In genomic region chr7:106064836-106065559, GRCh38 we compare ENCODE assay signal across 8 cellular contexts. TPM values are rescaled to one million over a fixed set of nuclear protein-coding genes. Genes with fewer than 3 reads are reported as not detected.
DNase-seq lines count a peak whose midpoint lies in the region; ATAC-seq and TF ChIP-seq lines count a peak whose summit lies in the region.

No MANE protein-coding gene starts in this region.

- H3K4me1 ChIP-seq in suprapubic skin: peaks cover 82% of the 10 kb centered on the region

- TF ChIP-seq EP300 in suprapubic skin (IDR thresholded peaks at IDR 0.05): no peak

- no peaks in the 10 kb centered on the region for H3K36me3 ChIP-seq in suprapubic skin

- H3K27me3 ChIP-seq in suprapubic skin: no peaks in the 10 kb centered on the region

- intact Hi-C loops in left colon (cut with DNase I, micrococcal nuclease): no loop called here

- no peak for TF ChIP-seq POLR2A in suprapubic skin (IDR thresholded peaks at IDR 0.05)

- peak; percentile 26 for DNase-seq in DMS153 (lab: John Stamatoyannopoulos, UW)
- peak; percentile 70 for DNase-seq in NCI-H2171 treated with DMSO at 0.1 percent for 48 hours (lab: John Stamatoyannopoulos, UW)
- peak in 52 of 61 donors; percentile 7 to 82 (median 53) for DNase-seq in caudate nucleus (lab: John Stamatoyannopoulos, UW)
- peak; percentile 77 to 94 for DNase-seq in left colon
- DNase-seq in suprapubic skin (ENCODE audit: low spot score in 2 of 2): peak; percentile 91 to 93
- no peak for DNase-seq in stimulated activated naive CD4-positive, alpha-beta T cell (lab: John Stamatoyannopoulos, UW)
- DNase-seq in SKM-1 treated with dmso at 0.1 percent for 144 hours (lab: John Stamatoyannopoulos, UW; ENCODE audit: unreplicated experiment): no peak

- no peaks in the 10 kb centered on the region for H3K9me3 ChIP-seq in suprapubic skin

- H3K27ac ChIP-seq in caudate nucleus (ENCODE audit: low read depth, low read length) (peak overlapping the region; percentile 46), suprapubic skin (peak overlapping the region; percentile 73)

- H3K4me3 ChIP-seq in suprapubic skin: peak overlapping the region; percentile 24

- WGBS in suprapubic skin: 18% methylated on average over 10 of the region's 12 CpGs

- TF ChIP-seq CTCF in suprapubic skin (IDR thresholded peaks at IDR 0.05): no peak

- peak; percentile 80 for ATAC-seq in left colon
- ATAC-seq in HG03196 (IDR thresholded peaks at IDR 0.05; ENCODE audit: unreplicated experiment): no peak

RNA-seq across cellular contexts. Expression of gene SYPL1, which starts 47.1 kb away (rescaled TPM):
- total RNA-seq in left colon: 10 to 100 TPM; 71.9 to 84.2 TPM
- total RNA-seq in suprapubic skin: 100 to 1,000 TPM in 2 of 4 donors, 10 to 100 TPM in 2; 71.3 to 115 (median 99.3) TPM

Comparison
In these comparisons a context has a peak if more than half of its experiments do, and no peak if none do; other contexts are left out.
1. DNase-seq: peak in DMS153 (single experiment), NCI-H2171 treated with DMSO at 0.1 percent for 48 hours (single experiment), caudate nucleus (52 of 61), left colon (2 of 2) and suprapubic skin (2 of 2); none in stimulated activated naive CD4-positive, alpha-beta T cell (0 of 6) and SKM-1 treated with dmso at 0.1 percent for 144 hours (single experiment).